Comparison of ENCODE assay signal across 16 cellular contexts in genomic region chr9:93596399-93596798, GRCh38. TPM values are rescaled to one million over a fixed set of nuclear protein-coding genes. Genes with fewer than 3 reads are reported as not detected.
DNase-seq lines count a peak whose midpoint lies in the region; ATAC-seq and TF ChIP-seq lines count a peak whose summit lies in the region.
"Had no signal": no experiment of that assay in that cellular context is flagged by ENCODE, and none has a peak within 500 bp of the region (broad histone marks: within the 10 kb centered on the region; RNA-seq: fewer than 3 reads in every experiment).

No MANE protein-coding gene starts in this region.

- H3K4me3 Mint-ChIP-seq in central memory CD8-positive, alpha-beta T cell = no peak overlapping the region
- H3K4me3 Mint-ChIP-seq in osteocyte (ENCODE audit: unreplicated experiment) = no peak overlapping the region
- H3K4me3 Mint-ChIP-seq in natural killer cell treated with Interleukin-12 subunit alpha and Interleukin-12 subunit beta and Interleukin-15 and Interleukin-18, amount 100 ng/mL, for 72 hours = no peak overlapping the region

- peaks cover 82% of the 10 kb centered on the region for H3K4me1 ChIP-seq in BLaER1

- no peak overlapping the region for H3K27ac ChIP-seq in BLaER1
- H3K27ac ChIP-seq: SK-N-MC had no signal

- peak overlapping the region; percentile 62 for H3K27ac Mint-ChIP-seq in central memory CD8-positive, alpha-beta T cell (ENCODE audit: low read depth)
- no peak overlapping the region for H3K27ac Mint-ChIP-seq in osteocyte (ENCODE audit: unreplicated experiment)
- no peak overlapping the region for H3K27ac Mint-ChIP-seq in natural killer cell treated with Interleukin-12 subunit alpha and Interleukin-12 subunit beta and Interleukin-15 and Interleukin-18, amount 100 ng/mL, for 72 hours

- H3K9me3 ChIP-seq in BLaER1 = no peaks in the 10 kb centered on the region

- H3K9me3 Mint-ChIP-seq in central memory CD8-positive, alpha-beta T cell = no peaks in the 10 kb centered on the region
- H3K9me3 Mint-ChIP-seq in osteocyte (ENCODE audit: unreplicated experiment) = no peaks in the 10 kb centered on the region
- H3K9me3 Mint-ChIP-seq in natural killer cell treated with Interleukin-12 subunit alpha and Interleukin-12 subunit beta and Interleukin-15 and Interleukin-18, amount 100 ng/mL, for 72 hours = no peaks in the 10 kb centered on the region

- no peaks in the 10 kb centered on the region for H3K36me3 Mint-ChIP-seq in central memory CD8-positive, alpha-beta T cell (ENCODE audit: insufficient read depth)
- H3K36me3 Mint-ChIP-seq in osteocyte (ENCODE audit: unreplicated experiment) = peaks cover 2% of the 10 kb centered on the region
- no peaks in the 10 kb centered on the region for H3K36me3 Mint-ChIP-seq in natural killer cell treated with Interleukin-12 subunit alpha and Interleukin-12 subunit beta and Interleukin-15 and Interleukin-18, amount 100 ng/mL, for 72 hours

- no peaks in the 10 kb centered on the region; the same call in 1 of the 2 replicates for H3K36me3 ChIP-seq in BLaER1

- H3K4me1 Mint-ChIP-seq in central memory CD8-positive, alpha-beta T cell = peaks cover 61% of the 10 kb centered on the region
- H3K4me1 Mint-ChIP-seq in osteocyte (ENCODE audit: unreplicated experiment) = peaks cover 34% of the 10 kb centered on the region
- peaks cover 35 to 36% of the 10 kb centered on the region in 2 donors for H3K4me1 Mint-ChIP-seq in natural killer cell treated with Interleukin-12 subunit alpha and Interleukin-12 subunit beta and Interleukin-15 and Interleukin-18, amount 100 ng/mL, for 72 hours (ENCODE audit: low read depth in 2 of 2)

- ATAC-seq in central memory CD8-positive, alpha-beta T cell (replicated peaks; ENCODE audit: extremely low read depth, poor library complexity, severe bottlenecking) = no peak
- ATAC-seq in HG02623 (IDR thresholded peaks at IDR 0.05; ENCODE audit: unreplicated experiment) = no peak
- ATAC-seq in natural killer cell treated with Interleukin-12 subunit alpha and Interleukin-12 subunit beta and Interleukin-15 and Interleukin-18, amount 100 ng/mL, for 72 hours = no peak
- ATAC-seq: Right ventricle myocardium inferior had no signal

- H3K27me3 Mint-ChIP-seq in central memory CD8-positive, alpha-beta T cell = no peaks in the 10 kb centered on the region
- no peaks in the 10 kb centered on the region for H3K27me3 Mint-ChIP-seq in osteocyte (ENCODE audit: unreplicated experiment)
- no peaks in the 10 kb centered on the region for H3K27me3 Mint-ChIP-seq in natural killer cell treated with Interleukin-12 subunit alpha and Interleukin-12 subunit beta and Interleukin-15 and Interleukin-18, amount 100 ng/mL, for 72 hours

- no peaks in the 10 kb centered on the region for H3K27me3 ChIP-seq in BLaER1

- H3K9ac ChIP-seq in BLaER1 = no peak overlapping the region

- peaks cover 100% of the 10 kb centered on the region for H4K20me1 ChIP-seq in BLaER1

- peak overlapping the region; percentile 60 for H3K4me2 ChIP-seq in BLaER1

- TF ChIP-seq CTCF in osteocyte (IDR thresholded peaks at IDR 0.05) = no peak

- DNase-seq in D341Med (ENCODE audit: low spot score) (peak; percentile 14), osteocyte (ENCODE audit: extremely low spot score, unreplicated experiment) (peak; percentile 66), AML-193 (lab: John Stamatoyannopoulos, UW) (no peak)
- no peak for DNase-seq in central memory CD8-positive, alpha-beta T cell (ENCODE audit: low spot score in 2 of 2)
- no peak for DNase-seq in natural killer cell treated with Interleukin-12 subunit alpha and Interleukin-12 subunit beta and Interleukin-15 and Interleukin-18, amount 100 ng/mL, for 72 hours (ENCODE audit: low spot score)
- DNase-seq: COR-L47, DMS53, IMR-90, Kasumi-1, NCI-H1105 treated with DMSO at 0.1 percent for 48 hours, NCI-H187 treated with DMSO at 0.1 percent for 48 hours, NCI-H82 had no signal

- no peak overlapping the region for H3K4me3 ChIP-seq in BLaER1
- H3K4me3 ChIP-seq: SK-N-MC had no signal

RNA-seq across cellular contexts. Expression of gene PHF2, which starts 20.0 kb away (rescaled TPM):
- total RNA-seq in osteocyte = 39.9 and 40.3 TPM in 2 replicates
- 10 to 100 TPM; 14.9 to 19.5 TPM for total RNA-seq in natural killer cell treated with Interleukin-12 subunit alpha and Interleukin-12 subunit beta and Interleukin-15 and Interleukin-18, amount 100 ng/mL, for 72 hours

Comparison
In these comparisons a context has a peak if more than half of its experiments do, and no peak if none do; other contexts are left out.
1. DNase-seq: peak in D341Med (single experiment) and osteocyte (single experiment); none in central memory CD8-positive, alpha-beta T cell (0 of 2), AML-193 (0 of 2) and natural killer cell treated with Interleukin-12 subunit alpha and Interleukin-12 subunit beta and Interleukin-15 and Interleukin-18, amount 100 ng/mL, for 72 hours (single experiment).